ENCODE assay signal across 8 cellular contexts in the genomic region with DNA sequence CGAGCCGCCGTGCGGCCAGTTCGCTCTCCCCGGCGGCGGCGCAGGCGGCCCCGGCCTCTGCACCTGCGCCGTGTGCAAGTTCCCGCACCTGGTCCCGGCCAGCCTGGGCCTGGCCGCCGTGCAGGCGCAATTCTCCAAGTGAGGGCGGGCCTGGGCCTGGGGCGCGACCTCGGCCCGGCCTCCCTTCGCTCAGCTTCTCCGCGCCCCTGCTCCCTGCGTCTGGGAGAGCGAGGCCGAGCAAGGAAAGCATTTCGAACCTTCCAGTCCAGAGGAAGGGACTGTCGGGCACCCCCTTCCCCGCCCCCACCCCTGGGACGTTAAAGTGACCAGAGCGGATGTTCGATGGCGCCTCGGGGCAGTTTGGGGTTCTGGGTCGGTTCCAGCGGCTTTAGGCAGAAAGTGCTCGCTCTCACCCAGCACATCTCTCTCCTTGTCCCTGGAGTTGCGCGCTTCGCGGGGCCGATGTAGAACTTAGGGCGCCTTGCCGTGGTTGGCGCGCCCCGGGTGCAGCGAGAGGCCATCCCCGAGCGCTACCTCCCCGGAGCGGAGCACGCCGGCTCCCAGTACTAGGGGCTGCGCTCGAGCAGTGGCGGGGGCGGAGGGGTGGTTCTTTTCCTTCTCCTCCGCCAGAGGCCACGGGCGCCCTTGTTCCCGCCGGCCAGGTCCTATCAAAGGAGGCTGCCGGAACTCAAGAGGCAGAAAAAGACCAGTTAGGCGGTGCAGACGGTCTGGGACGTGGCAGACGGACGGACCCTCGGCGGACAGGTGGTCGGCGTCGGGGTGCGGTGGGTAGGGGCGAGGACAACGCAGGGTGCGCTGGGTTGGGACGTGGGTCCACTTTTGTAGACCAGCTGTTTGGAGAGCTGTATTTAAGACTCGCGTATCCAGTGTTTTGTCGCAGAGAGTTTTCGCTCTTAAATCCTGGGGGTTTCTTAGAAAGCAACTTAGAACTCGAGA. TPM values are rescaled to one million over a fixed set of nuclear protein-coding genes. Genes with fewer than 3 reads are reported as not detected.
DNase-seq lines count a peak whose midpoint lies in the region; ATAC-seq lines count a peak whose summit lies in the region.

No MANE protein-coding gene starts in this region.

- no peak overlapping the region for H3K27ac Mint-ChIP-seq in activated CD8-positive, alpha-beta memory T cell treated with anti-CD3 and anti-CD28 coated beads, Interleukin-2, amount 10 ng/mL, durations not matched to agents 7 days and 5 days

- peak overlapping the region; percentile 54 for H3K4me2 ChIP-seq in skeletal muscle satellite cell (ENCODE audit: low read length)

- no peaks in the 10 kb centered on the region for H3K9me3 Mint-ChIP-seq in activated CD8-positive, alpha-beta memory T cell treated with anti-CD3 and anti-CD28 coated beads, Interleukin-2, amount 10 ng/mL, durations not matched to agents 7 days and 5 days (ENCODE audit: low read depth)

- H3K4me3 Mint-ChIP-seq in activated CD8-positive, alpha-beta memory T cell treated with anti-CD3 and anti-CD28 coated beads, Interleukin-2, amount 10 ng/mL, durations not matched to agents 7 days and 5 days, result peak overlapping the region; percentile 65

- H3K27ac ChIP-seq in right cardiac atrium (ENCODE audit: low read length), result no peak overlapping the region

- H3K4me1 Mint-ChIP-seq in activated CD8-positive, alpha-beta memory T cell treated with anti-CD3 and anti-CD28 coated beads, Interleukin-2, amount 10 ng/mL, durations not matched to agents 7 days and 5 days, result peaks cover 19% of the 10 kb centered on the region

- H3K27me3 Mint-ChIP-seq in activated CD8-positive, alpha-beta memory T cell treated with anti-CD3 and anti-CD28 coated beads, Interleukin-2, amount 10 ng/mL, durations not matched to agents 7 days and 5 days, result peaks cover 85% of the 10 kb centered on the region

- WGBS in right cardiac atrium, result 2% methylated on average over 87 of the region's 87 CpGs

- H3K4me1 ChIP-seq in right cardiac atrium (ENCODE audit: control insufficient read depth, insufficient read depth, low read length) (peaks cover 2% of the 10 kb centered on the region), skeletal muscle satellite cell (ENCODE audit: control insufficient read depth, insufficient read depth, low read length) (no peaks in the 10 kb centered on the region)

- DNase-seq in Right ventricle myocardium inferior (ENCODE audit: missing footprints) (peak; percentile 74), left ventricle myocardium superior (no peak), right cardiac atrium (no peak), superior temporal gyrus (ENCODE audit: extremely low spot score) (no peak), T-helper 9 cell (no peak), NCI-H226 (no peak)
- no peak for DNase-seq in activated CD8-positive, alpha-beta memory T cell treated with anti-CD3 and anti-CD28 coated beads, Interleukin-2, amount 10 ng/mL, durations not matched to agents 7 days and 5 days

- H3K4me3 ChIP-seq in right cardiac atrium (ENCODE audit: low read length), result peak overlapping the region; percentile 33
- no peak overlapping the region for H3K4me3 ChIP-seq in skeletal muscle satellite cell (ENCODE audit: low read length)

- CTCF ChIA-PET in activated CD8-positive, alpha-beta memory T cell treated with anti-CD3 and anti-CD28 coated beads, Interleukin-2, amount 10 ng/mL, durations not matched to agents 7 days and 5 days (lab: Charles Lee), result interaction anchor here (1.6 to 1.7 kb wide), 2 partner anchors 55 to 126 kb away, joined by 3 to 7 read pairs; no protein-coding TSS in a partner anchor

- H3K9me3 ChIP-seq in right cardiac atrium (ENCODE audit: control insufficient read depth, low read length), result no peaks in the 10 kb centered on the region
- H3K9me3 ChIP-seq in skeletal muscle satellite cell (replicated peaks; ENCODE audit: low read length), result no peaks in the 10 kb centered on the region

- H3K9ac ChIP-seq in skeletal muscle satellite cell (ENCODE audit: low read depth, low read length), result no peak overlapping the region

- H3K27me3 ChIP-seq in right cardiac atrium (ENCODE audit: control insufficient read depth, insufficient read depth) (no peaks in the 10 kb centered on the region), skeletal muscle satellite cell (ENCODE audit: control insufficient read depth, insufficient read depth, low read length) (peaks cover 96% of the 10 kb centered on the region)

- H3K36me3 ChIP-seq in skeletal muscle satellite cell (ENCODE audit: insufficient read depth, low read length), result no peaks in the 10 kb centered on the region

- no peaks in the 10 kb centered on the region for H3K36me3 Mint-ChIP-seq in activated CD8-positive, alpha-beta memory T cell treated with anti-CD3 and anti-CD28 coated beads, Interleukin-2, amount 10 ng/mL, durations not matched to agents 7 days and 5 days

- intact Hi-C loops in Right ventricle myocardium inferior (cut with DNase I), result loop anchor here (10.0 kb wide), 1 partner anchor 46 kb away; the partner anchor contains the start of gene OLIG2
- intact Hi-C loops in left ventricle myocardium superior (cut with micrococcal nuclease), result no loop called here
- intact Hi-C loops in right cardiac atrium (cut with DNase I), result no loop called here

- ATAC-seq in Right ventricle myocardium inferior (no peak), left ventricle myocardium superior (no peak), right cardiac atrium (no peak)
- ATAC-seq in activated CD8-positive, alpha-beta memory T cell treated with anti-CD3 and anti-CD28 coated beads, Interleukin-2, amount 10 ng/mL, durations not matched to agents 7 days and 5 days, result peak; percentile 29

RNA-seq across cellular contexts. Expression of gene OLIG1, which starts 1.3 kb away (rescaled TPM):
- total RNA-seq in Right ventricle myocardium inferior (0.89 TPM), left ventricle myocardium superior (0.62 TPM), right cardiac atrium (1 to 10 TPM in 1 of 4 donors, not detected in 3; 1.3 TPM)
- total RNA-seq in activated CD8-positive, alpha-beta memory T cell treated with anti-CD3 and anti-CD28 coated beads, Interleukin-2, amount 10 ng/mL, durations not matched to agents 7 days and 5 days, result not detected
- polyA plus RNA-seq in right cardiac atrium, result 0.68 TPM
- total RNA-seq in skeletal muscle satellite cell (2012; rRNA removed), result not detected in 2 replicates

RNA-seq across cellular contexts. Expression of gene OLIG2, which starts 45.5 kb away (rescaled TPM):
- not detected for total RNA-seq in Right ventricle myocardium inferior
- not detected for total RNA-seq in left ventricle myocardium superior
- total RNA-seq in activated CD8-positive, alpha-beta memory T cell treated with anti-CD3 and anti-CD28 coated beads, Interleukin-2, amount 10 ng/mL, durations not matched to agents 7 days and 5 days, result not detected
- total RNA-seq in right cardiac atrium, result not detected
- polyA plus RNA-seq in right cardiac atrium, result not detected
- not detected in 2 replicates for total RNA-seq in skeletal muscle satellite cell (2012; rRNA removed)
